ENCODE assay signal across 13 cellular contexts in the genomic region with DNA sequence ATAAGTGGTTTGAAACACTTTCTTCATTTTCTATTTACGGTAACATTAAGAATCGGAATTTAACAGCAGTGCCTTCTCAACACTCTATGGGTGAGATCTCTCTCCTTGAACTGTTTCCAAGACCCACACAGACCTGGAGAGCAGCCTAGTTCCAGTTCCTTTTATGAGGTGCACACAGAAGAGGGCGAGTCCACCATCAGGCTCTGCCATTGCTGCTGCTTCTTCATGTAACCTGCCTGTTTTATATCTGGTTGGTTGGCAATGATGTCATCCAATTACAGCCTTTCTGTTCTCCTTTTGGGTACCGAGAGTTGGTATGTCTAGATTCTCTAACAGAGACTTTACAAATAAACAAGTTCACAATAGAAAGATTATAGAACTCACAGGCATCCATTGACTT.
"Had no signal": no experiment of that assay in that cellular context is flagged by ENCODE, and none has a peak within 500 bp of the region (broad histone marks: within the 10 kb centered on the region; RNA-seq: fewer than 3 reads in every experiment).

No MANE protein-coding gene starts in this region.

- H3K4me1 ChIP-seq: right atrium auricular region, testis had no signal

- H3K4me3 ChIP-seq: mucosa of descending colon, right atrium auricular region, testis had no signal

- DNase-seq: activated naive CD4-positive, alpha-beta T cell treated with Interleukin-2 at 50 U/mL for 16 hours; activated naive CD8-positive, alpha-beta T cell treated with anti-CD3 and anti-CD28 coated beads, Interleukin-2, amount 50 U/mL, for 24 hours; activated T-cell treated with anti-CD3 and anti-CD28 coated beads for 4 hours; aorta; islet precursor cell; mammary epithelial cell; mucosa of descending colon; naive thymus-derived CD4-positive, alpha-beta T cell; posterior cingulate gyrus; small intestine; testis had no signal

- H3K27ac ChIP-seq: right atrium auricular region, testis had no signal

- H3K36me3 ChIP-seq: right atrium auricular region had no signal

- H3K9me3 ChIP-seq: testis had no signal

- ATAC-seq: activated naive CD8-positive, alpha-beta T cell treated with anti-CD3 and anti-CD28 coated beads, Interleukin-2, amount 50 U/mL, for 24 hours; esophagus mucosa; mucosa of descending colon; naive thymus-derived CD4-positive, alpha-beta T cell had no signal

- H3K27me3 ChIP-seq: right atrium auricular region, testis had no signal
